Comparison of ENCODE assay signal across 18 cellular contexts in the genomic region with DNA sequence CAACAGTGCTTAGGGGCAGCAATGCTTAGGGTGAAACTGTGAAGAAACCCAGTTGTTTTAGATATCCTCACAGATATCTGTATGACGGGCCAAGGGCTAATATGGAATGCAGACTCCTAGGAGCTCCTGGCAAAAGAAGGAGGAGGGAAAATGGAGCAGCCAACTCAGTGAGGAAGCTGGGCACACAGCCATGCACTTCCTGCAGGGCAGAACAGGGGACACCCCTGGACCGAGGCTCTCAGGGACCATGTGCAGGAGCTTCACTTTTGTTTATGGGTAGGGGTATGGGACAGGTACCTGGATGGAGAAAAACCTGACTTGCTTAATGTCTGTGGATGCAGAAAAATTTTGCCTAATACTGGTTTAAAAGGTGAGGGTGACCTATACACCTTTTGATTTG.
"Had no signal": no experiment of that assay in that cellular context is flagged by ENCODE, and none has a peak within 500 bp of the region (broad histone marks: within the 10 kb centered on the region; RNA-seq: fewer than 3 reads in every experiment).

No MANE protein-coding gene starts in this region.

- DNase-seq: activated CD4-positive, alpha-beta memory T cell treated with anti-CD3 and anti-CD28 coated beads for 36 hours; activated CD4-positive, alpha-beta T cell treated with anti-CD3 and anti-CD28 coated beads for 4 hours; activated naive CD4-positive, alpha-beta T cell treated with anti-CD3 and anti-CD28 coated beads, Interleukin-2, amount 50 U/mL, for 16 hours; activated T-cell treated with anti-CD3 and anti-CD28 coated beads, Interleukin-2, amount 50 U/mL, for 1 hour; glutamatergic neuron; left lung; mesendoderm; naive thymus-derived CD8-positive, alpha-beta T cell; right lobe of liver; small intestine; stimulated activated CD4-positive, alpha-beta T cell treated with anti-CD3 and anti-CD28 coated beads, Interleukin-15, amount 100 ng/mL, for 24 hours; stimulated activated CD4-positive, alpha-beta T cell treated with anti-CD3 and anti-CD28 coated beads, Interleukin-2, amount 100 ng/mL, for 48 hours; stomach had no signal

- H3K27me3 ChIP-seq: ascending aorta, left lung, right lobe of liver, stomach had no signal

- H3K4me3 ChIP-seq: ascending aorta, left lung, right lobe of liver, SK-N-MC, stomach, thoracic aorta had no signal

- H3K36me3 ChIP-seq: ascending aorta, left lung, right lobe of liver, thoracic aorta had no signal

- H3K9me3 Mint-ChIP-seq: activated CD4-positive, alpha-beta memory T cell treated with anti-CD3 and anti-CD28 coated beads for 36 hours; activated T-helper 2 cell treated with anti-CD3 and anti-CD28 coated beads, Interferon-gamma antibody, Interleukin-2, Interleukin-4, amounts not matched to agents 10 μg/mL and 5 μg/mL and 100 μg/mL, durations not matched to agents 14 hours and 24 hours and 36 hours; naive thymus-derived CD8-positive, alpha-beta T cell had no signal

- H3K4me3 Mint-ChIP-seq: activated CD4-positive, alpha-beta memory T cell treated with anti-CD3 and anti-CD28 coated beads for 36 hours; naive thymus-derived CD8-positive, alpha-beta T cell had no signal

- H3K36me3 Mint-ChIP-seq: activated CD4-positive, alpha-beta memory T cell treated with anti-CD3 and anti-CD28 coated beads for 36 hours; naive thymus-derived CD8-positive, alpha-beta T cell had no signal

- H3K9me3 ChIP-seq: ascending aorta, left lung, right lobe of liver, stomach, thoracic aorta had no signal

- H3K27ac ChIP-seq: ascending aorta, epithelial cell of prostate, left lung, right lobe of liver, SK-N-MC, stomach, thoracic aorta had no signal

- H3K4me1 ChIP-seq: ascending aorta, left lung had no signal

- H3K27ac Mint-ChIP-seq: activated CD4-positive, alpha-beta memory T cell treated with anti-CD3 and anti-CD28 coated beads for 36 hours; activated T-helper 2 cell treated with anti-CD3 and anti-CD28 coated beads, Interferon-gamma antibody, Interleukin-2, Interleukin-4, amounts not matched to agents 10 μg/mL and 5 μg/mL and 100 μg/mL, durations not matched to agents 14 hours and 24 hours and 36 hours had no signal

- ATAC-seq: left lung; naive thymus-derived CD8-positive, alpha-beta T cell; right lobe of liver had no signal
